Comparison of ENCODE assay signal across 1 cellular context in the genomic region with DNA sequence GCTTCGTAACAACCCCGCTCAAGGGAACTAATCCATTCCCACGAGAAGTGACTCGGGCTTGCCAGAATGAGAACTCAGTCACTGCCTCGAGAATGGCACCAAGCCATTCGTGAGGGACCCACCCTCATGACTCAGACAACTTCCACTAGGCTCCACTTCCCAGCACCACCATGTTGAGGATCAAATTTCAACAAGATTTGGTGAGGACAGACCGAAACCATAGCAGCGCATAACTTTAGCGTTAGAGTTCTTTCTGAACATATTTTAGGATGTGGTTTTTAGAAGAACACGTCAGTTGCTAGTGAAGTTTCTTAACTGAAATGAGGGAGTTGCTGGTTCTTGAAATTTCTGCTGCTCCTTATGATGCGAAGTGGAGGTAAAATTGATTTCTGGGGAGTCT.
TF ChIP-seq lines count a peak whose summit lies in the region.

No MANE protein-coding gene starts in this region.

TF ChIP-seq in IMR-90, 13 proteins besides CTCF, POLR2A, EP300 and RAD21:
- no peak for TF ChIP-seq MAFK (IDR thresholded peaks at IDR 0.05; ENCODE audit: low read depth, low read length)
- TF ChIP-seq BHLHE40 (IDR thresholded peaks at IDR 0.05; ENCODE audit: low read depth, low read length), result no peak
- no peak for TF ChIP-seq RFX5 (IDR thresholded peaks at IDR 0.05; ENCODE audit: low read depth, low read length)
- TF ChIP-seq MAZ (IDR thresholded peaks at IDR 0.05; ENCODE audit: borderline replicate concordance, low read depth, low read length), result no peak
- peak; percentile 36; the same call in 1 of the 2 replicates for TF ChIP-seq FOS (IDR thresholded peaks at IDR 0.05; ENCODE audit: low read depth, low read length)
- peak; percentile 33; the same call in 1 of the 2 replicates for TF ChIP-seq CEBPB (IDR thresholded peaks at IDR 0.05; ENCODE audit: low read depth, low read length)
- TF ChIP-seq SMC3 (IDR thresholded peaks at IDR 0.05; ENCODE audit: low read depth, low read length), result no peak
- TF ChIP-seq CHD1 (IDR thresholded peaks at IDR 0.05; ENCODE audit: low read depth, low read length), result no peak
- TF ChIP-seq, protein P1, sequence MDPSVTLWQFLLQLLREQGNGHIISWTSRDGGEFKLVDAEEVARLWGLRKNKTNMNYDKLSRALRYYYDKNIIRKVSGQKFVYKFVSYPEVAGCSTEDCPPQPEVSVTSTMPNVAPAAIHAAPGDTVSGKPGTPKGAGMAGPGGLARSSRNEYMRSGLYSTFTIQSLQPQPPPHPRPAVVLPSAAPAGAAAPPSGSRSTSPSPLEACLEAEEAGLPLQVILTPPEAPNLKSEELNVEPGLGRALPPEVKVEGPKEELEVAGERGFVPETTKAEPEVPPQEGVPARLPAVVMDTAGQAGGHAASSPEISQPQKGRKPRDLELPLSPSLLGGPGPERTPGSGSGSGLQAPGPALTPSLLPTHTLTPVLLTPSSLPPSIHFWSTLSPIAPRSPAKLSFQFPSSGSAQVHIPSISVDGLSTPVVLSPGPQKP (IDR thresholded peaks at IDR 0.05; ENCODE audit: borderline replicate concordance, low read depth, low read length), result no peak
- no peak for TF ChIP-seq NFE2L2 (IDR thresholded peaks at IDR 0.05; ENCODE audit: low read depth, low read length)
- TF ChIP-seq, protein P2, sequence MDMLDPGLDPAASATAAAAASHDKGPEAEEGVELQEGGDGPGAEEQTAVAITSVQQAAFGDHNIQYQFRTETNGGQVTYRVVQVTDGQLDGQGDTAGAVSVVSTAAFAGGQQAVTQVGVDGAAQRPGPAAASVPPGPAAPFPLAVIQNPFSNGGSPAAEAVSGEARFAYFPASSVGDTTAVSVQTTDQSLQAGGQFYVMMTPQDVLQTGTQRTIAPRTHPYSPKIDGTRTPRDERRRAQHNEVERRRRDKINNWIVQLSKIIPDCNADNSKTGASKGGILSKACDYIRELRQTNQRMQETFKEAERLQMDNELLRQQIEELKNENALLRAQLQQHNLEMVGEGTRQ (IDR thresholded peaks at IDR 0.05; ENCODE audit: low read depth, low read length), result no peak
- no peak for TF ChIP-seq MXI1 (IDR thresholded peaks at IDR 0.05; ENCODE audit: borderline replicate concordance, low read depth, low read length)
